ENCODE assay signal across 8 cellular contexts in the genomic region with DNA sequence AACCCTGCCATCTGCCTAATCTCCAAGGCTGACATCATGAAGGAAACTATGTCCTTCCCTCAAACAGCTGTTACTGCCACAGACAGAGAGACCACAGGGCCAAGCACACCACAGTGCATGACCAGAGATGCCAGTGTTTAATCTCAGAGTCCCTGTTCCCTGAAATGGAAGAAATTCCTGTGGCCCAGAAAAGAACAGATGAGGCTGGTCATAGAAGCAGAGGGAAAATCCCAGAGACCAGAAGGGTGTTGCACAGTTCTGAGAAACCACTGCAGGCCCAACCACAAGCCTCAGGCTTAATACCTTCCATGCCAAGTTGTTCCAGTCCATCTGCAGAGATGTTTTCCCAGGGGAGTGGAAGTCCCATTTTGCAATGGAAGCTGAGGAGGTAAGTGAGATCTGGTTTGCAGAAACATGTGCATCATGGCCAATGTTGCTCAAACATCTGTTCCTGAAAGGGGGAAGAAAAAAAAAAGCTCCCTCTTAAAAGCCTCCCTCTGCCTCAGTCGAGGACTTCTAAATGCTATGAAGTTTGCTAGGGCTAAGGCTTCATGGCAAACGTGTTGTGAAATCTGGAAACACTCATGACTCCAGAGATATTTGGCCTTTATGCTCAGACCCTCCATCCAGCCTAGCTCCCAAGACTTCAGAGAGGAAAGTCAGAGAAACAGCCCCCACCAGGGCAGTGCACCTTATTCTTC.
DNase-seq lines count a peak whose midpoint lies in the region; ATAC-seq and TF ChIP-seq lines count a peak whose summit lies in the region.

No MANE protein-coding gene starts in this region.

- ATAC-seq in HG02870 (IDR thresholded peaks at IDR 0.05; ENCODE audit: unreplicated experiment) = no peak

- H3K9me3 Mint-ChIP-seq in Caco-2 (ENCODE audit: unreplicated experiment) = peaks cover 18% of the 10 kb centered on the region

- H3K27ac ChIP-seq in brain microvascular endothelial cell = peak overlapping the region; percentile 54

- POLR2A ChIA-PET in Caco-2 (lab: Charles Lee) = no interaction called here

- H3K36me3 ChIP-seq in brain microvascular endothelial cell (replicated peaks) (no peaks in the 10 kb centered on the region), Caco-2 (ENCODE audit: control insufficient read depth, insufficient read depth, low read length) (no peaks in the 10 kb centered on the region)

- no TSS peak for BruUV-seq in Caco-2 (replicated peaks; lab: Mats Ljungman, UMichigan)

- TF ChIP-seq CTCF in HFF-Myc (IDR thresholded peaks at IDR 0.05; ENCODE audit: low read depth, low read length, missing control alignments) = no peak
- no peak for TF ChIP-seq CTCF in brain microvascular endothelial cell (IDR thresholded peaks at IDR 0.05; ENCODE audit: low read depth, low read length, missing control alignments)
- TF ChIP-seq CTCF in Caco-2 (IDR thresholded peaks at IDR 0.05; ENCODE audit: insufficient read depth in 1 of 2, low read depth in 1 of 2, low read length in 1 of 2, severe bottlenecking in 1 of 2, unreplicated experiment in 1 of 2) = no peak

- no peak overlapping the region for H3K27ac Mint-ChIP-seq in Caco-2 (ENCODE audit: unreplicated experiment)

- no peak overlapping the region for H3K4me3 ChIP-seq in HFF-Myc (replicated peaks; ENCODE audit: low read depth, low read length)
- H3K4me3 ChIP-seq in brain microvascular endothelial cell (ENCODE audit: low read depth, low read length) = no peak overlapping the region
- H3K4me3 ChIP-seq in Caco-2 (ENCODE audit: low read depth, low read length) = no peak overlapping the region

- H3K4me3 Mint-ChIP-seq in Caco-2 (ENCODE audit: unreplicated experiment) = no peak overlapping the region

- no peaks in the 10 kb centered on the region for H3K27me3 Mint-ChIP-seq in Caco-2 (ENCODE audit: insufficient read depth, unreplicated experiment)

- H3K27me3 ChIP-seq in brain microvascular endothelial cell (replicated peaks) (peaks cover 4% of the 10 kb centered on the region), Caco-2 (replicated peaks; ENCODE audit: control insufficient read depth, insufficient read depth, low read length) (no peaks in the 10 kb centered on the region)

- CTCF ChIA-PET in Caco-2 (lab: Charles Lee) = interaction anchor here (0.5 to 1.3 kb wide), 4 partner anchors 18 to 322 kb away, joined by 3 to 4 read pairs (median 3); no protein-coding TSS in a partner anchor

- in situ Hi-C loops in brain microvascular endothelial cell (cut with HindIII; ENCODE audit: low pct_ligation_motif_present, low sequenced_read_pairs) = loop anchor here (25.0 kb wide), 1 partner anchor 378 kb away; no protein-coding TSS in a partner anchor

- H3K4me1 ChIP-seq in Caco-2 = no peaks in the 10 kb centered on the region

- no peaks in the 10 kb centered on the region for H3K36me3 Mint-ChIP-seq in Caco-2 (ENCODE audit: insufficient read depth, unreplicated experiment)

- intact Hi-C loops in Caco-2 (cut with micrococcal nuclease; ENCODE audit: unreplicated experiment) = loop anchor here (5.0 to 10.0 kb wide), 2 partner anchors 83 to 530 kb away; no protein-coding TSS in a partner anchor

- H3K9me3 ChIP-seq in Caco-2 = peaks cover 10% of the 10 kb centered on the region

- H3K4me1 Mint-ChIP-seq in Caco-2 (ENCODE audit: low read depth, unreplicated experiment) = peaks cover 21% of the 10 kb centered on the region

- DNase-seq in HFF-Myc (ENCODE audit: extremely low read depth, low read depth) = peak; percentile 52
- DNase-seq in brain microvascular endothelial cell = peak; percentile 55
- peak; percentile 85 for DNase-seq in hepatic stellate cell (ENCODE audit: low spot score)
- peak; percentile 84 for DNase-seq in stromal cell of bone marrow (ENCODE audit: low read depth)
- DNase-seq in SIG-M5 treated with dmso at 0.1 percent for 504 hours (lab: John Stamatoyannopoulos, UW; ENCODE audit: unreplicated experiment) = no peak
- DNase-seq in NCI-H2227 (lab: John Stamatoyannopoulos, UW; ENCODE audit: unreplicated experiment) = no peak
- no peak for DNase-seq in Caco-2

Comparison
In these comparisons a context has a peak if more than half of its experiments do, and no peak if none do; other contexts are left out.
1. DNase-seq: peak in HFF-Myc (single experiment), brain microvascular endothelial cell (single experiment), hepatic stellate cell (single experiment) and stromal cell of bone marrow (single experiment); none in SIG-M5 treated with dmso at 0.1 percent for 504 hours (single experiment), NCI-H2227 (single experiment) and Caco-2 (0 of 2).